Comparison of ENCODE assay signal across 8 cellular contexts in genomic region chr3:66997560-66998074, GRCh38. TPM values are rescaled to one million over a fixed set of nuclear protein-coding genes. Genes with fewer than 3 reads are reported as not detected.
A peak's percentile ranks its signal among the peaks of the same experiment; 100 is the strongest.
DNase-seq lines count a peak whose midpoint lies in the region; ATAC-seq and TF ChIP-seq lines count a peak whose summit lies in the region.

No MANE protein-coding gene starts in this region.

- H3K27me3 Mint-ChIP-seq in nephron (ENCODE audit: low read depth), result peaks cover 49% of the 10 kb centered on the region

- TF ChIP-seq POLR2A in NB4 (IDR thresholded peaks at IDR 0.05; ENCODE audit: extremely low read depth, insufficient read length), result no peak

- intact Hi-C loops in aorta (cut with DNase I), result loop anchor here in 1 of 2 donors (10.0 kb wide), 1 partner anchor 1717 kb away; no protein-coding TSS in a partner anchor
- intact Hi-C loops in sciatic nerve (cut with DNase I), result no loop called here

- H3K27me3 ChIP-seq in DOHH2 (ENCODE audit: control insufficient read depth, low read length) (no peaks in the 10 kb centered on the region), ectodermal cell (ENCODE audit: control insufficient read depth, insufficient read depth, low read length, poor library complexity, severe bottlenecking) (peaks cover 12% of the 10 kb centered on the region), aorta (ENCODE audit: control insufficient read depth in 1 of 2, insufficient read depth in 2 of 2, low read length in 1 of 2) (no peaks in the 10 kb centered on the region)

- H3K4me1 ChIP-seq in DOHH2 (ENCODE audit: control insufficient read depth, low read length), result peaks cover 43% of the 10 kb centered on the region
- peaks cover 5% of the 10 kb centered on the region for H3K4me1 ChIP-seq in ectodermal cell (ENCODE audit: control insufficient read depth, insufficient read depth, low read length)
- no peaks in the 10 kb centered on the region for H3K4me1 ChIP-seq in aorta (ENCODE audit: control insufficient read depth in 1 of 2, insufficient read depth in 2 of 2, low read length in 2 of 2)

- no peak for ATAC-seq in aorta (ENCODE audit: low FRiP score)
- ATAC-seq in sciatic nerve, result no peak

- H3K9me3 ChIP-seq in DOHH2 (ENCODE audit: control insufficient read depth, insufficient read depth, low read length), result no peaks in the 10 kb centered on the region
- H3K9me3 ChIP-seq in ectodermal cell (ENCODE audit: control insufficient read depth, low read length), result no peaks in the 10 kb centered on the region
- H3K9me3 ChIP-seq in aorta (ENCODE audit: control insufficient read depth, low read length), result no peaks in the 10 kb centered on the region

- H3K36me3 Mint-ChIP-seq in nephron (ENCODE audit: low read depth), result no peaks in the 10 kb centered on the region

- H3K4me2 ChIP-seq in DOHH2 (ENCODE audit: low read length), result peak overlapping the region; percentile 74

- no peaks in the 10 kb centered on the region for H3K9me3 Mint-ChIP-seq in nephron

- H3F3A ChIP-seq in DOHH2 (ENCODE audit: control insufficient read depth, insufficient read depth), result peaks cover 22% of the 10 kb centered on the region

- H3K36me3 ChIP-seq in DOHH2 (ENCODE audit: control insufficient read depth, low read length) (peaks cover 40% of the 10 kb centered on the region), ectodermal cell (ENCODE audit: control insufficient read depth, insufficient read depth, low read length) (no peaks in the 10 kb centered on the region), aorta (ENCODE audit: control insufficient read depth in 1 of 2, insufficient read depth in 2 of 2, low read length in 1 of 2) (no peaks in the 10 kb centered on the region)

- no peak for DNase-seq in NB4 (ENCODE audit: low read depth)
- no peak for DNase-seq in aorta
- no peak for DNase-seq in sciatic nerve (ENCODE audit: low spot score)
- DNase-seq in COLO668 (lab: John Stamatoyannopoulos, UW; ENCODE audit: unreplicated experiment), result no peak
- no peak for DNase-seq in DMS114 treated with DMSO at 0.1 percent for 48 hours (lab: John Stamatoyannopoulos, UW; ENCODE audit: unreplicated experiment)

- peak overlapping the region; percentile 89 to 94 (median 91) for H3K4me3 Mint-ChIP-seq in nephron

- TF ChIP-seq CTCF in DOHH2 (IDR thresholded peaks at IDR 0.05; ENCODE audit: low read depth, low read length, poor library complexity, severe bottlenecking), result no peak
- TF ChIP-seq CTCF in NB4 (IDR thresholded peaks at IDR 0.05; ENCODE audit: low read depth, low read length), result no peak
- TF ChIP-seq CTCF in nephron (IDR thresholded peaks at IDR 0.05; ENCODE audit: unreplicated experiment in 3 of 3), result no peak

- no peaks in the 10 kb centered on the region for H3K9me2 ChIP-seq in DOHH2 (replicated peaks; ENCODE audit: control insufficient read depth, low read length)

- no peaks in the 10 kb centered on the region for H3K4me1 Mint-ChIP-seq in nephron

- H3K27ac ChIP-seq in DOHH2 (ENCODE audit: low read depth, low read length), result peak overlapping the region; percentile 31
- no peak overlapping the region for H3K27ac ChIP-seq in ectodermal cell (ENCODE audit: insufficient read depth, low read depth, low read length, poor library complexity, severe bottlenecking)
- H3K27ac ChIP-seq in aorta (ENCODE audit: low read depth in 1 of 2, low read length in 2 of 2), result no peak overlapping the region

- peak overlapping the region in 1 of 3 experiments; percentile 10 for H3K27ac Mint-ChIP-seq in nephron

- H3K79me2 ChIP-seq in DOHH2 (ENCODE audit: control insufficient read depth, low read length), result peaks cover 49% of the 10 kb centered on the region

- H3K4me3 ChIP-seq in DOHH2 (ENCODE audit: low read length) (peak overlapping the region; percentile 64), NB4 (ENCODE audit: low read depth, low read length) (peak overlapping the region; percentile 23), ectodermal cell (ENCODE audit: insufficient read depth, low read depth, low read length) (peak overlapping the region; percentile 11), aorta (ENCODE audit: low read length in 2 of 2) (no peak overlapping the region)

- 18 to 20% methylated on average over 17 of the region's 17 CpGs for WGBS in ectodermal cell, 2 experiments
- WGBS in aorta, 2 donors, result 5 to 7% methylated on average over 17 of the region's 17 CpGs

- peaks cover 1% of the 10 kb centered on the region; the same call in 1 of the 2 replicates for H4K20me1 ChIP-seq in DOHH2 (ENCODE audit: control insufficient read depth, insufficient read depth, low read depth, low read length)

RNA-seq across cellular contexts. Expression of gene KBTBD8, which starts 0.5 kb away (rescaled TPM):
- 10.0 TPM for polyA plus RNA-seq in ectodermal cell (2013, experiment 1 of 4)
- 9.8 TPM for polyA plus RNA-seq in ectodermal cell (2013, experiment 2 of 4)
- polyA plus RNA-seq in ectodermal cell (2013, experiment 3 of 4), result 5.5 TPM
- polyA plus RNA-seq in ectodermal cell (2013, experiment 4 of 4), result 4.9 TPM
- total RNA-seq in aorta (1 to 10 TPM; 1.2 to 3.1 TPM), sciatic nerve (2.9 TPM)
- 1 to 10 TPM in 1 of 2 donors, under 1 TPM in 1; 0.10 to 1.8 TPM for polyA plus RNA-seq in aorta

Comparison
In these comparisons a context has a peak if more than half of its experiments do, and no peak if none do; other contexts are left out.
1. H3K4me3 ChIP-seq: peak in DOHH2 (single experiment), NB4 (single experiment) and ectodermal cell (single experiment); none in aorta (0 of 2).